Comparison of ENCODE assay signal across 8 cellular contexts in genomic region chr1:89632213-89633102, GRCh38. TPM values are rescaled to one million over a fixed set of nuclear protein-coding genes. Genes with fewer than 3 reads are reported as not detected.
DNase-seq lines count a peak whose midpoint lies in the region; ATAC-seq and TF ChIP-seq lines count a peak whose summit lies in the region.

No MANE protein-coding gene starts in this region.

- H3K9me3 ChIP-seq in RWPE2 (ENCODE audit: severe bottlenecking) = no peaks in the 10 kb centered on the region
- H3K9me3 ChIP-seq in neuron (ENCODE audit: low read length) = no peaks in the 10 kb centered on the region

- H3K4me1 ChIP-seq in RWPE2 (ENCODE audit: insufficient read depth, poor library complexity, severe bottlenecking) (peaks cover 28% of the 10 kb centered on the region), neuron (ENCODE audit: insufficient read depth, low read length) (peaks cover 14% of the 10 kb centered on the region)

- peaks cover 24 to 44% (median 34%) of the 10 kb centered on the region in 3 donors for H3K4me1 Mint-ChIP-seq in IgD-negative memory B cell

- ATAC-seq in GM21717 (IDR thresholded peaks at IDR 0.05; ENCODE audit: unreplicated experiment) = peak; percentile 81
- peak; percentile 72 for ATAC-seq in RWPE2 (ENCODE audit: low read depth)

- peak overlapping the region; percentile 99 for H2AFZ ChIP-seq in neuron (ENCODE audit: low read depth, low read length)

- H3K36me3 Mint-ChIP-seq in IgD-negative memory B cell = no peaks in the 10 kb centered on the region

- H3K27ac Mint-ChIP-seq in IgD-negative memory B cell = peak overlapping the region; percentile 96 to 98 (median 96)

- peak; percentile 91 for TF ChIP-seq CTCF in RWPE2 (IDR thresholded peaks at IDR 0.05; ENCODE audit: poor library complexity, severe bottlenecking)
- TF ChIP-seq CTCF in foreskin fibroblast (IDR thresholded peaks at IDR 0.05; ENCODE audit: low read depth, low read length) = no peak

- H3K27ac ChIP-seq in RWPE2 (ENCODE audit: poor library complexity, severe bottlenecking) (peak overlapping the region; percentile 96), substantia nigra (ENCODE audit: low read depth, low read length, poor library complexity, severe bottlenecking) (peak overlapping the region; percentile 96)

- H3K36me3 ChIP-seq in RWPE2 (ENCODE audit: low read depth) = no peaks in the 10 kb centered on the region
- no peaks in the 10 kb centered on the region for H3K36me3 ChIP-seq in neuron (ENCODE audit: insufficient read depth, low read length)

- no peaks in the 10 kb centered on the region for H3K27me3 Mint-ChIP-seq in IgD-negative memory B cell

- peak overlapping the region; percentile 93 to 99 (median 97) for H3K4me3 Mint-ChIP-seq in IgD-negative memory B cell

- DNase-seq in Daoy (ENCODE audit: low read depth) (peak; percentile 94), RWPE2 (ENCODE audit: low spot score) (peak; percentile 71), activated gamma-delta T cell (lab: John Stamatoyannopoulos, UW) (peak; percentile 82), foreskin fibroblast (peak; percentile 80 to 94), substantia nigra (lab: John Stamatoyannopoulos, UW) (peak in 47 of 49 donors; percentile 46 to 89 (median 78))

- no peaks in the 10 kb centered on the region for H3K9me3 Mint-ChIP-seq in IgD-negative memory B cell

- no peaks in the 10 kb centered on the region for H3K27me3 ChIP-seq in RWPE2 (ENCODE audit: insufficient read depth, poor library complexity, severe bottlenecking)
- peaks cover 6% of the 10 kb centered on the region for H3K27me3 ChIP-seq in neuron (ENCODE audit: insufficient read depth, low read length)

- H3K4me3 ChIP-seq in RWPE2 (ENCODE audit: severe bottlenecking) = peak overlapping the region; percentile 79
- peak overlapping the region; percentile 80 to 89 for H3K4me3 ChIP-seq in foreskin fibroblast (ENCODE audit: low read depth in 1 of 2, low read length in 2 of 2)
- H3K4me3 ChIP-seq in neuron (ENCODE audit: low read length) = peak overlapping the region; percentile 91

RNA-seq across cellular contexts. Expression of gene LRRC8C, which starts 0.5 kb away (rescaled TPM):
- total RNA-seq in Daoy (2014; rRNA removed; shearing (Covaris generic)) = 7.4 and 10.2 TPM in 2 replicates
- polyA plus RNA-seq in IgD-negative memory B cell = 2.9 TPM

Comparison
In these comparisons a context has a peak if more than half of its experiments do, and no peak if none do; other contexts are left out.
1. Peak in every context shown above with its lines: DNase-seq, ATAC-seq, H3K4me3 ChIP-seq and H3K27ac ChIP-seq.